42 cellular contexts compared by ENCODE assay signal in the genomic region with DNA sequence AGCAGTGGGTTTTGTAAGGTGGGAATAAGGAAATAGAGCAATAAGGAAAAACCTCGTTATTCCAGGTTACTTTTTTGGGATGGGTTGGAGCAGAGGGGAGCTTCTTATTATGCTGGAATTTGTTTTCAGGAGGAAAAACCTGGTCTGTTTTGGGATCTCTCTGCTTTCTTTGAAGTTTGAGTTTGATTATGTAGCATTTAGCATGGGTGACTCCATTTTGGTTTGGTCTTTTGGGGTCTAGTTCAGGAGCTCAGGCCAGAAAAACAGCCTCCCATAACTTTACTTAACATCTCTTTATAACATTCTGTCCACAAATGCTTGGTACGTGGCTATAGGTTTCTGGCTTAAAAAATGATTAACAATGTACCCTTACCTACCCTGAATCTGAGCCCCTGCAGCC. TPM values are rescaled to one million over a fixed set of nuclear protein-coding genes. Genes with fewer than 3 reads are reported as not detected.
"Had no signal": no experiment of that assay in that cellular context is flagged by ENCODE, and none has a peak within 500 bp of the region (broad histone marks: within the 10 kb centered on the region; RNA-seq: fewer than 3 reads in every experiment).

No MANE protein-coding gene starts in this region.

- H3K9me3 Mint-ChIP-seq: activated naive CD4-positive, alpha-beta T cell treated with anti-CD3 and anti-CD28 coated beads for 36 hours; activated naive CD4-positive, alpha-beta T cell treated with anti-CD3 and anti-CD28 coated beads, Interleukin-2, amount 10 ng/mL, durations not matched to agents 7 days and 5 days; activated naive CD4-positive, alpha-beta T cell treated with anti-CD3 and anti-CD28 coated beads, Interleukin-2, amount 50 U/mL, for 24 hours; activated naive CD4-positive, alpha-beta T cell treated with anti-CD3 and anti-CD28 coated beads, Interleukin-2, amount 50 U/mL, for 72 hours; activated naive CD8-positive, alpha-beta T cell treated with anti-CD3 and anti-CD28 coated beads for 36 hours; activated naive CD8-positive, alpha-beta T cell treated with anti-CD3 and anti-CD28 coated beads, Interleukin-2, amount 10 ng/mL, durations not matched to agents 7 days and 5 days; activated naive CD8-positive, alpha-beta T cell treated with anti-CD3 and anti-CD28 coated beads, Interleukin-2, amount 50 U/mL, for 24 hours; activated T-cell treated with anti-CD3 and anti-CD28 coated beads, Interleukin-2, amount 50 U/mL, for 24 hours; activated T-cell treated with anti-CD3 and anti-CD28 coated beads, Interleukin-2, amount 50 U/mL, for 4 hours; activated T-cell treated with anti-CD3 and anti-CD28 coated beads, Interleukin-2, amount 50 U/mL, for 72 hours; activated T-helper 1 cell treated with anti-CD3 and anti-CD28 coated beads, Interleukin-12 subunit alpha, Interleukin-12 subunit beta, Interleukin-2, Interleukin-4 antibody, amounts not matched to agents 30 ng/mL and 10 ng/mL and 1 ng/mL, durations not matched to agents 14 hours and 24 hours and 36 hours; activated T-helper 2 cell treated with anti-CD3 and anti-CD28 coated beads, Interferon-gamma antibody, Interleukin-2, Interleukin-4, amounts not matched to agents 10 μg/mL and 5 μg/mL and 100 μg/mL, durations not matched to agents 14 hours and 24 hours and 36 hours; brain; central memory CD8-positive, alpha-beta T cell had no signal

- H3K27me3 Mint-ChIP-seq: activated naive CD4-positive, alpha-beta T cell treated with anti-CD3 and anti-CD28 coated beads, Interleukin-2, amount 50 U/mL, for 24 hours; activated naive CD8-positive, alpha-beta T cell; activated naive CD8-positive, alpha-beta T cell treated with anti-CD3 and anti-CD28 coated beads for 36 hours; activated naive CD8-positive, alpha-beta T cell treated with anti-CD3 and anti-CD28 coated beads, Interleukin-2, amount 10 ng/mL, durations not matched to agents 7 days and 5 days; activated naive CD8-positive, alpha-beta T cell treated with anti-CD3 and anti-CD28 coated beads, Interleukin-2, amount 50 U/mL, for 24 hours; activated T-cell treated with anti-CD3 and anti-CD28 coated beads, Interleukin-2, amount 50 U/mL, for 24 hours; central memory CD8-positive, alpha-beta T cell had no signal

- H3K4me3 Mint-ChIP-seq: activated naive CD4-positive, alpha-beta T cell treated with anti-CD3 and anti-CD28 coated beads for 36 hours; activated naive CD4-positive, alpha-beta T cell treated with anti-CD3 and anti-CD28 coated beads, Interleukin-2, amount 10 ng/mL, durations not matched to agents 7 days and 5 days; activated naive CD4-positive, alpha-beta T cell treated with anti-CD3 and anti-CD28 coated beads, Interleukin-2, amount 50 U/mL, for 24 hours; activated naive CD8-positive, alpha-beta T cell; activated naive CD8-positive, alpha-beta T cell treated with anti-CD3 and anti-CD28 coated beads for 36 hours; activated naive CD8-positive, alpha-beta T cell treated with anti-CD3 and anti-CD28 coated beads, Interleukin-2, amount 10 ng/mL, durations not matched to agents 7 days and 5 days; activated naive CD8-positive, alpha-beta T cell treated with anti-CD3 and anti-CD28 coated beads, Interleukin-2, amount 50 U/mL, for 24 hours; activated T-cell treated with anti-CD3 and anti-CD28 coated beads, Interleukin-2, amount 50 U/mL, for 24 hours; activated T-cell treated with anti-CD3 and anti-CD28 coated beads, Interleukin-2, amount 50 U/mL, for 4 hours; activated T-cell treated with anti-CD3 and anti-CD28 coated beads, Interleukin-2, amount 50 U/mL, for 72 hours; activated T-helper 1 cell treated with anti-CD3 and anti-CD28 coated beads, Interleukin-12 subunit alpha, Interleukin-12 subunit beta, Interleukin-2, Interleukin-4 antibody, amounts not matched to agents 30 ng/mL and 10 ng/mL and 1 ng/mL, durations not matched to agents 14 hours and 24 hours and 36 hours; brain; central memory CD8-positive, alpha-beta T cell had no signal

- FAIRE-seq: astrocyte, bronchial epithelial cell had no signal

- ATAC-seq: activated naive CD4-positive, alpha-beta T cell treated with anti-CD3 and anti-CD28 coated beads, Interleukin-2, amount 50 U/mL, for 72 hours; activated naive CD8-positive, alpha-beta T cell treated with anti-CD3 and anti-CD28 coated beads, Interleukin-2, amount 50 U/mL, for 24 hours; activated T-cell treated with anti-CD3 and anti-CD28 coated beads, Interleukin-2, amount 50 U/mL, for 4 hours; activated T-cell treated with anti-CD3 and anti-CD28 coated beads, Interleukin-2, amount 50 U/mL, for 72 hours; body of pancreas had no signal

- H3K36me3 Mint-ChIP-seq: activated naive CD4-positive, alpha-beta T cell treated with anti-CD3 and anti-CD28 coated beads, Interleukin-2, amount 10 ng/mL, durations not matched to agents 7 days and 5 days; activated naive CD4-positive, alpha-beta T cell treated with anti-CD3 and anti-CD28 coated beads, Interleukin-2, amount 50 U/mL, for 24 hours; activated naive CD4-positive, alpha-beta T cell treated with anti-CD3 and anti-CD28 coated beads, Interleukin-2, amount 50 U/mL, for 72 hours; activated naive CD8-positive, alpha-beta T cell; activated naive CD8-positive, alpha-beta T cell treated with anti-CD3 and anti-CD28 coated beads for 36 hours; activated naive CD8-positive, alpha-beta T cell treated with anti-CD3 and anti-CD28 coated beads, Interleukin-2, amount 10 ng/mL, durations not matched to agents 7 days and 5 days; brain had no signal

- DNase-seq: activated effector memory CD4-positive, alpha-beta T cell treated with anti-CD3 and anti-CD28 coated beads, Interleukin-2, amount 50 U/mL, for 16 hours; activated effector memory CD4-positive, alpha-beta T cell treated with Interleukin-2 at 50 U/mL for 16 hours; activated gamma-delta T cell; activated gamma-delta T cell treated with Interleukin-2 at 50 U/mL for 16 hours; activated naive CD4-positive, alpha-beta T cell; activated naive CD4-positive, alpha-beta T cell treated with anti-CD3 and anti-CD28 coated beads for 36 hours; activated naive CD4-positive, alpha-beta T cell treated with anti-CD3 and anti-CD28 coated beads, Interleukin-2, amount 10 ng/mL, durations not matched to agents 7 days and 5 days; activated naive CD4-positive, alpha-beta T cell treated with anti-CD3 and anti-CD28 coated beads, Interleukin-2, amount 50 U/mL, for 16 hours; activated naive CD4-positive, alpha-beta T cell treated with Interleukin-2 at 50 U/mL for 16 hours; activated naive CD8-positive, alpha-beta T cell treated with anti-CD3 and anti-CD28 coated beads for 36 hours; activated naive CD8-positive, alpha-beta T cell treated with anti-CD3 and anti-CD28 coated beads, Interleukin-2, amount 10 ng/mL, durations not matched to agents 7 days and 5 days; activated naive CD8-positive, alpha-beta T cell treated with anti-CD3 and anti-CD28 coated beads, Interleukin-2, amount 50 U/mL, for 24 hours; activated T-cell treated with anti-CD3 and anti-CD28 coated beads for 4 hours; activated T-cell treated with anti-CD3 and anti-CD28 coated beads, Interleukin-2, amount 50 U/mL, for 1 hour; activated T-cell treated with anti-CD3 and anti-CD28 coated beads, Interleukin-2, amount 50 U/mL, for 24 hours; activated T-cell treated with anti-CD3 and anti-CD28 coated beads, Interleukin-2, amount 50 U/mL, for 4 hours; activated T-cell treated with anti-CD3 and anti-CD28 coated beads, Interleukin-2, amount 50 U/mL, for 48 hours; activated T-cell treated with anti-CD3 and anti-CD28 coated beads, Interleukin-2, amount 50 U/mL, for 72 hours; adrenal gland; amniotic stem cell; amygdala; anterior cingulate cortex; aorta; body of pancreas; brain microvascular endothelial cell; caudate nucleus; central memory CD4-positive, alpha-beta T cell; cerebellar nuclear complex had no signal

- H3K27ac ChIP-seq: adrenal gland, ascending aorta, body of pancreas, brain microvascular endothelial cell, breast epithelium, cardiac muscle cell had no signal

- H3K27me3 ChIP-seq: adrenal gland, ascending aorta, body of pancreas, brain microvascular endothelial cell, breast epithelium, cardiac muscle cell had no signal

- H3K36me3 ChIP-seq: adrenal gland, ascending aorta, brain microvascular endothelial cell, breast epithelium, cardiac muscle cell had no signal

- H3K9me3 ChIP-seq: adrenal gland, ascending aorta, body of pancreas, breast epithelium had no signal

- H3K4me1 ChIP-seq: adrenal gland, ascending aorta, breast epithelium had no signal

- H3K4me3 ChIP-seq: adrenal gland, ascending aorta, body of pancreas, breast epithelium, cardiac muscle cell had no signal

- H3K27ac Mint-ChIP-seq: activated naive CD4-positive, alpha-beta T cell treated with anti-CD3 and anti-CD28 coated beads for 36 hours; activated naive CD4-positive, alpha-beta T cell treated with anti-CD3 and anti-CD28 coated beads, Interleukin-2, amount 10 ng/mL, durations not matched to agents 7 days and 5 days; activated naive CD4-positive, alpha-beta T cell treated with anti-CD3 and anti-CD28 coated beads, Interleukin-2, amount 50 U/mL, for 24 hours; activated naive CD4-positive, alpha-beta T cell treated with anti-CD3 and anti-CD28 coated beads, Interleukin-2, amount 50 U/mL, for 72 hours; activated naive CD8-positive, alpha-beta T cell; activated naive CD8-positive, alpha-beta T cell treated with anti-CD3 and anti-CD28 coated beads for 36 hours; activated naive CD8-positive, alpha-beta T cell treated with anti-CD3 and anti-CD28 coated beads, Interleukin-2, amount 10 ng/mL, durations not matched to agents 7 days and 5 days; activated naive CD8-positive, alpha-beta T cell treated with anti-CD3 and anti-CD28 coated beads, Interleukin-2, amount 50 U/mL, for 24 hours; activated T-cell treated with anti-CD3 and anti-CD28 coated beads, Interleukin-2, amount 50 U/mL, for 24 hours; activated T-cell treated with anti-CD3 and anti-CD28 coated beads, Interleukin-2, amount 50 U/mL, for 72 hours; activated T-helper 1 cell treated with anti-CD3 and anti-CD28 coated beads, Interleukin-12 subunit alpha, Interleukin-12 subunit beta, Interleukin-2, Interleukin-4 antibody, amounts not matched to agents 30 ng/mL and 10 ng/mL and 1 ng/mL, durations not matched to agents 14 hours and 24 hours and 36 hours; activated T-helper 2 cell treated with anti-CD3 and anti-CD28 coated beads, Interferon-gamma antibody, Interleukin-2, Interleukin-4, amounts not matched to agents 10 μg/mL and 5 μg/mL and 100 μg/mL, durations not matched to agents 14 hours and 24 hours and 36 hours; brain had no signal

RNA-seq across cellular contexts. Expression of gene ZG16, which starts 8.5 kb away (rescaled TPM):
- total RNA-seq: activated naive CD4-positive, alpha-beta T cell treated with anti-CD3 and anti-CD28 coated beads for 36 hours; activated naive CD4-positive, alpha-beta T cell treated with anti-CD3 and anti-CD28 coated beads, Interleukin-2, amount 50 U/mL, for 72 hours; activated naive CD8-positive, alpha-beta T cell treated with anti-CD3 and anti-CD28 coated beads for 36 hours; activated naive CD8-positive, alpha-beta T cell treated with anti-CD3 and anti-CD28 coated beads, Interleukin-2, amount 10 ng/mL, durations not matched to agents 7 days and 5 days; activated T-cell treated with anti-CD3 and anti-CD28 coated beads, Interleukin-2, amount 50 U/mL, for 72 hours; activated T-helper 1 cell treated with anti-CD3 and anti-CD28 coated beads, Interleukin-12 subunit alpha, Interleukin-12 subunit beta, Interleukin-2, Interleukin-4 antibody, amounts not matched to agents 30 ng/mL and 10 ng/mL and 1 ng/mL, durations not matched to agents 14 hours and 24 hours and 36 hours; activated T-helper 2 cell treated with anti-CD3 and anti-CD28 coated beads, Interferon-gamma antibody, Interleukin-2, Interleukin-4, amounts not matched to agents 10 μg/mL and 5 μg/mL and 100 μg/mL, durations not matched to agents 14 hours and 24 hours and 36 hours; astrocyte; bronchial epithelial cell; cardiac muscle cell; cardiac septum; chondrocyte had no signal
- polyA plus RNA-seq: cardiac muscle cell had no signal

RNA-seq across cellular contexts. Expression of gene C16orf54, which starts 23.7 kb away (rescaled TPM):
- total RNA-seq: astrocyte, bronchial epithelial cell, cardiac muscle cell, chondrocyte had no signal
- polyA plus RNA-seq: cardiac muscle cell had no signal

RNA-seq across cellular contexts. Expression of gene PRRT2, which starts 42.5 kb away (rescaled TPM):
- total RNA-seq: bronchial epithelial cell had no signal
